In the genomic region with DNA sequence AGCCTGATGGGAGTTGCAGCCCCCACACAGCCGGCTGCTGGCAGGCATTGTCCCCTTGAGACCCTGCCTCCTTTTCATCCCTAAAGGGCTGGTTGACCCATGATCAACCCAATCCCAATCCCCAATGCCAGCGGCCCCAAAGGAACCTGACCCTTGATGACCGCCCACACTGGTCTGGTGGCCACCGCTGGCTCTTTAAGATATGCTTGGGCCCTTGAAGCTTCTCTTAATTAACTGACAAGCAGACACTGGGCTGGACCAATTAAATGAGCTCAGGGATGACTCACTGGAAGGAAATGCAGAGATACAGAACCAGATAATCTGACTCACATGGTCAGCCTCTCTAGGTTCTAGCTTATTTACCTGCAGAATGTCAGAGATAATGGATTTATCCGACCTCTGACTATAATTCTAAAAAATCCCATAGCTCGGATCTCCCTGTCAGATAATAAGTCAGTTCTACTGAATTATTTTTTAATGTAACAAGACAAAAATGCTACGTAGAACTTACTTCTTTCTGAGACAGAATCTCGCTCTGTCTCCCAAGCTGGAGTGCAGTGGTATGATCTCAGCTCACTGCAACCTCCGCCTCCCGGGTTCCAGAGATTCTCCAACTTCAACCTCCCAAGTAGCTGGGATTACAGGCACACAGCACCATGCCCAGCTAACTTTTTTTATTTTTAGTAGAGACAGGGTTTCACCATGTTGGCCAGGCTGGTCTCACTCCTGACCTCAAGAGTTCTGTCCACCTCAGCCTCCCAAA, we compare ENCODE assay signal across 1 cellular context.
TF ChIP-seq lines count a peak whose summit lies in the region.

No MANE protein-coding gene starts in this region.

TF ChIP-seq in K562, 482 proteins besides CTCF, POLR2A, EP300 and RAD21 (continued from another document and continues in another):
- TF ChIP-seq, protein P1, sequence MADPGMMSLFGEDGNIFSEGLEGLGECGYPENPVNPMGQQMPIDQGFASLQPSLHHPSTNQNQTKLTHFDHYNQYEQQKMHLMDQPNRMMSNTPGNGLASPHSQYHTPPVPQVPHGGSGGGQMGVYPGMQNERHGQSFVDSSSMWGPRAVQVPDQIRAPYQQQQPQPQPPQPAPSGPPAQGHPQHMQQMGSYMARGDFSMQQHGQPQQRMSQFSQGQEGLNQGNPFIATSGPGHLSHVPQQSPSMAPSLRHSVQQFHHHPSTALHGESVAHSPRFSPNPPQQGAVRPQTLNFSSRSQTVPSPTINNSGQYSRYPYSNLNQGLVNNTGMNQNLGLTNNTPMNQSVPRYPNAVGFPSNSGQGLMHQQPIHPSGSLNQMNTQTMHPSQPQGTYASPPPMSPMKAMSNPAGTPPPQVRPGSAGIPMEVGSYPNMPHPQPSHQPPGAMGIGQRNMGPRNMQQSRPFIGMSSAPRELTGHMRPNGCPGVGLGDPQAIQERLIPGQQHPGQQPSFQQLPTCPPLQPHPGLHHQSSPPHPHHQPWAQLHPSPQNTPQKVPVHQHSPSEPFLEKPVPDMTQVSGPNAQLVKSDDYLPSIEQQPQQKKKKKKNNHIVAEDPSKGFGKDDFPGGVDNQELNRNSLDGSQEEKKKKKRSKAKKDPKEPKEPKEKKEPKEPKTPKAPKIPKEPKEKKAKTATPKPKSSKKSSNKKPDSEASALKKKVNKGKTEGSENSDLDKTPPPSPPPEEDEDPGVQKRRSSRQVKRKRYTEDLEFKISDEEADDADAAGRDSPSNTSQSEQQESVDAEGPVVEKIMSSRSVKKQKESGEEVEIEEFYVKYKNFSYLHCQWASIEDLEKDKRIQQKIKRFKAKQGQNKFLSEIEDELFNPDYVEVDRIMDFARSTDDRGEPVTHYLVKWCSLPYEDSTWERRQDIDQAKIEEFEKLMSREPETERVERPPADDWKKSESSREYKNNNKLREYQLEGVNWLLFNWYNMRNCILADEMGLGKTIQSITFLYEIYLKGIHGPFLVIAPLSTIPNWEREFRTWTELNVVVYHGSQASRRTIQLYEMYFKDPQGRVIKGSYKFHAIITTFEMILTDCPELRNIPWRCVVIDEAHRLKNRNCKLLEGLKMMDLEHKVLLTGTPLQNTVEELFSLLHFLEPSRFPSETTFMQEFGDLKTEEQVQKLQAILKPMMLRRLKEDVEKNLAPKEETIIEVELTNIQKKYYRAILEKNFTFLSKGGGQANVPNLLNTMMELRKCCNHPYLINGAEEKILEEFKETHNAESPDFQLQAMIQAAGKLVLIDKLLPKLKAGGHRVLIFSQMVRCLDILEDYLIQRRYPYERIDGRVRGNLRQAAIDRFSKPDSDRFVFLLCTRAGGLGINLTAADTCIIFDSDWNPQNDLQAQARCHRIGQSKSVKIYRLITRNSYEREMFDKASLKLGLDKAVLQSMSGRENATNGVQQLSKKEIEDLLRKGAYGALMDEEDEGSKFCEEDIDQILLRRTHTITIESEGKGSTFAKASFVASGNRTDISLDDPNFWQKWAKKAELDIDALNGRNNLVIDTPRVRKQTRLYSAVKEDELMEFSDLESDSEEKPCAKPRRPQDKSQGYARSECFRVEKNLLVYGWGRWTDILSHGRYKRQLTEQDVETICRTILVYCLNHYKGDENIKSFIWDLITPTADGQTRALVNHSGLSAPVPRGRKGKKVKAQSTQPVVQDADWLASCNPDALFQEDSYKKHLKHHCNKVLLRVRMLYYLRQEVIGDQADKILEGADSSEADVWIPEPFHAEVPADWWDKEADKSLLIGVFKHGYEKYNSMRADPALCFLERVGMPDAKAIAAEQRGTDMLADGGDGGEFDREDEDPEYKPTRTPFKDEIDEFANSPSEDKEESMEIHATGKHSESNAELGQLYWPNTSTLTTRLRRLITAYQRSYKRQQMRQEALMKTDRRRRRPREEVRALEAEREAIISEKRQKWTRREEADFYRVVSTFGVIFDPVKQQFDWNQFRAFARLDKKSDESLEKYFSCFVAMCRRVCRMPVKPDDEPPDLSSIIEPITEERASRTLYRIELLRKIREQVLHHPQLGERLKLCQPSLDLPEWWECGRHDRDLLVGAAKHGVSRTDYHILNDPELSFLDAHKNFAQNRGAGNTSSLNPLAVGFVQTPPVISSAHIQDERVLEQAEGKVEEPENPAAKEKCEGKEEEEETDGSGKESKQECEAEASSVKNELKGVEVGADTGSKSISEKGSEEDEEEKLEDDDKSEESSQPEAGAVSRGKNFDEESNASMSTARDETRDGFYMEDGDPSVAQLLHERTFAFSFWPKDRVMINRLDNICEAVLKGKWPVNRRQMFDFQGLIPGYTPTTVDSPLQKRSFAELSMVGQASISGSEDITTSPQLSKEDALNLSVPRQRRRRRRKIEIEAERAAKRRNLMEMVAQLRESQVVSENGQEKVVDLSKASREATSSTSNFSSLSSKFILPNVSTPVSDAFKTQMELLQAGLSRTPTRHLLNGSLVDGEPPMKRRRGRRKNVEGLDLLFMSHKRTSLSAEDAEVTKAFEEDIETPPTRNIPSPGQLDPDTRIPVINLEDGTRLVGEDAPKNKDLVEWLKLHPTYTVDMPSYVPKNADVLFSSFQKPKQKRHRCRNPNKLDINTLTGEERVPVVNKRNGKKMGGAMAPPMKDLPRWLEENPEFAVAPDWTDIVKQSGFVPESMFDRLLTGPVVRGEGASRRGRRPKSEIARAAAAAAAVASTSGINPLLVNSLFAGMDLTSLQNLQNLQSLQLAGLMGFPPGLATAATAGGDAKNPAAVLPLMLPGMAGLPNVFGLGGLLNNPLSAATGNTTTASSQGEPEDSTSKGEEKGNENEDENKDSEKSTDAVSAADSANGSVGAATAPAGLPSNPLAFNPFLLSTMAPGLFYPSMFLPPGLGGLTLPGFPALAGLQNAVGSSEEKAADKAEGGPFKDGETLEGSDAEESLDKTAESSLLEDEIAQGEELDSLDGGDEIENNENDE (IDR thresholded peaks at IDR 0.05; ENCODE audit: low read depth, low read length) = no peak
- TF ChIP-seq ELF2 (CRISPR knock-in tag; IDR thresholded peaks at IDR 0.05) = no peak
- TF ChIP-seq ZNF133 (CRISPR knock-in tag; IDR thresholded peaks at IDR 0.05) = no peak
- TF ChIP-seq, protein P2, sequence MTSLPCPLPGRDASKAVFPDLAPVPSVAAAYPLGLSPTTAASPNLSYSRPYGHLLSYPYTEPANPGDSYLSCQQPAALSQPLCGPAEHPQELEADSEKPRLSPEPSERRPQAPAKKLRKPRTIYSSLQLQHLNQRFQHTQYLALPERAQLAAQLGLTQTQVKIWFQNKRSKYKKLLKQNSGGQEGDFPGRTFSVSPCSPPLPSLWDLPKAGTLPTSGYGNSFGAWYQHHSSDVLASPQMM (CRISPR knock-in tag; IDR thresholded peaks at IDR 0.05) = no peak
- TF ChIP-seq ZSCAN29 (IDR thresholded peaks at IDR 0.05) = no peak
- TF ChIP-seq, protein P3, sequence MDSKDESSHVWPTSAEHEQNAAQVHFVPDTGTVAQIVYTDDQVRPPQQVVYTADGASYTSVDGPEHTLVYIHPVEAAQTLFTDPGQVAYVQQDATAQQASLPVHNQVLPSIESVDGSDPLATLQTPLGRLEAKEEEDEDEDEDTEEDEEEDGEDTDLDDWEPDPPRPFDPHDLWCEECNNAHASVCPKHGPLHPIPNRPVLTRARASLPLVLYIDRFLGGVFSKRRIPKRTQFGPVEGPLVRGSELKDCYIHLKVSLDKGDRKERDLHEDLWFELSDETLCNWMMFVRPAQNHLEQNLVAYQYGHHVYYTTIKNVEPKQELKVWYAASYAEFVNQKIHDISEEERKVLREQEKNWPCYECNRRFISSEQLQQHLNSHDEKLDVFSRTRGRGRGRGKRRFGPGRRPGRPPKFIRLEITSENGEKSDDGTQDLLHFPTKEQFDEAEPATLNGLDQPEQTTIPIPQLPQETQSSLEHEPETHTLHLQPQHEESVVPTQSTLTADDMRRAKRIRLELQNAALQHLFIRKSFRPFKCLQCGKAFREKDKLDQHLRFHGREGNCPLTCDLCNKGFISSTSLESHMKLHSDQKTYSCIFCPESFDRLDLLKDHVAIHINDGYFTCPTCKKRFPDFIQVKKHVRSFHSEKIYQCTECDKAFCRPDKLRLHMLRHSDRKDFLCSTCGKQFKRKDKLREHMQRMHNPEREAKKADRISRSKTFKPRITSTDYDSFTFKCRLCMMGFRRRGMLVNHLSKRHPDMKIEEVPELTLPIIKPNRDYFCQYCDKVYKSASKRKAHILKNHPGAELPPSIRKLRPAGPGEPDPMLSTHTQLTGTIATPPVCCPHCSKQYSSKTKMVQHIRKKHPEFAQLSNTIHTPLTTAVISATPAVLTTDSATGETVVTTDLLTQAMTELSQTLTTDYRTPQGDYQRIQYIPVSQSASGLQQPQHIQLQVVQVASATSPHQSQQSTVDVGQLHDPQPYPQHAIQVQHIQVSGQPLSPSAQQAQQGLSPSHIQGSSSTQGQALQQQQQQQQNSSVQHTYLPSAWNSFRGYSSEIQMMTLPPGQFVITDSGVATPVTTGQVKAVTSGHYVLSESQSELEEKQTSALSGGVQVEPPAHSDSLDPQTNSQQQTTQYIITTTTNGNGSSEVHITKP (IDR thresholded peaks at IDR 0.05; ENCODE audit: partially characterized antibody) = peak; percentile 95
- TF ChIP-seq THRAP3 (IDR thresholded peaks at IDR 0.05; ENCODE audit: borderline replicate concordance) = no peak
- no peak for TF ChIP-seq WHSC1 (IDR thresholded peaks at IDR 0.05; ENCODE audit: low read length)
- TF ChIP-seq SRF (CRISPR knock-in tag; IDR thresholded peaks at IDR 0.05) = no peak
- no peak for TF ChIP-seq ZNF12 (CRISPR knock-in tag; IDR thresholded peaks at IDR 0.05)
- no peak for TF ChIP-seq SP1 (CRISPR knock-in tag; IDR thresholded peaks at IDR 0.05)
- TF ChIP-seq TEAD4 (IDR thresholded peaks at IDR 0.05; ENCODE audit: low read length) = peak; percentile 94
- no peak for TF ChIP-seq TEAD4 (CRISPR knock-in tag; IDR thresholded peaks at IDR 0.05; ENCODE audit: borderline replicate concordance)
- TF ChIP-seq, protein P4, sequence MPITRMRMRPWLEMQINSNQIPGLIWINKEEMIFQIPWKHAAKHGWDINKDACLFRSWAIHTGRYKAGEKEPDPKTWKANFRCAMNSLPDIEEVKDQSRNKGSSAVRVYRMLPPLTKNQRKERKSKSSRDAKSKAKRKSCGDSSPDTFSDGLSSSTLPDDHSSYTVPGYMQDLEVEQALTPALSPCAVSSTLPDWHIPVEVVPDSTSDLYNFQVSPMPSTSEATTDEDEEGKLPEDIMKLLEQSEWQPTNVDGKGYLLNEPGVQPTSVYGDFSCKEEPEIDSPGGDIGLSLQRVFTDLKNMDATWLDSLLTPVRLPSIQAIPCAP (CRISPR knock-in tag; IDR thresholded peaks at IDR 0.05; ENCODE audit: borderline replicate concordance) = no peak
- no peak for TF ChIP-seq ZFP30 (CRISPR knock-in tag; IDR thresholded peaks at IDR 0.05; ENCODE audit: borderline replicate concordance)
- no peak for TF ChIP-seq ZNF589 (CRISPR knock-in tag; IDR thresholded peaks at IDR 0.05; ENCODE audit: low read depth)
- TF ChIP-seq, protein P5, sequence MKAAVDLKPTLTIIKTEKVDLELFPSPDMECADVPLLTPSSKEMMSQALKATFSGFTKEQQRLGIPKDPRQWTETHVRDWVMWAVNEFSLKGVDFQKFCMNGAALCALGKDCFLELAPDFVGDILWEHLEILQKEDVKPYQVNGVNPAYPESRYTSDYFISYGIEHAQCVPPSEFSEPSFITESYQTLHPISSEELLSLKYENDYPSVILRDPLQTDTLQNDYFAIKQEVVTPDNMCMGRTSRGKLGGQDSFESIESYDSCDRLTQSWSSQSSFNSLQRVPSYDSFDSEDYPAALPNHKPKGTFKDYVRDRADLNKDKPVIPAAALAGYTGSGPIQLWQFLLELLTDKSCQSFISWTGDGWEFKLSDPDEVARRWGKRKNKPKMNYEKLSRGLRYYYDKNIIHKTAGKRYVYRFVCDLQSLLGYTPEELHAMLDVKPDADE (conservative IDR thresholded peaks at IDR 0.05; ENCODE audit: control insufficient read depth, low read depth, low read length) = no peak
- TF ChIP-seq DPF2 (IDR thresholded peaks at IDR 0.05) = peak; percentile 98
- TF ChIP-seq MYC (IDR thresholded peaks at IDR 0.05; ENCODE audit: low read depth, low read length) = peak; percentile 54
- no peak for TF ChIP-seq MYC (CRISPR knock-in tag; IDR thresholded peaks at IDR 0.05; ENCODE audit: borderline replicate concordance, low read depth)
- peak; percentile 67 for TF ChIP-seq NEUROD1 (IDR thresholded peaks at IDR 0.05; ENCODE audit: borderline replicate concordance, low read depth, low read length, partially characterized antibody)
- TF ChIP-seq, protein P6, sequence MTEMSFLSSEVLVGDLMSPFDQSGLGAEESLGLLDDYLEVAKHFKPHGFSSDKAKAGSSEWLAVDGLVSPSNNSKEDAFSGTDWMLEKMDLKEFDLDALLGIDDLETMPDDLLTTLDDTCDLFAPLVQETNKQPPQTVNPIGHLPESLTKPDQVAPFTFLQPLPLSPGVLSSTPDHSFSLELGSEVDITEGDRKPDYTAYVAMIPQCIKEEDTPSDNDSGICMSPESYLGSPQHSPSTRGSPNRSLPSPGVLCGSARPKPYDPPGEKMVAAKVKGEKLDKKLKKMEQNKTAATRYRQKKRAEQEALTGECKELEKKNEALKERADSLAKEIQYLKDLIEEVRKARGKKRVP (CRISPR knock-in tag; IDR thresholded peaks at IDR 0.05) = no peak
- TF ChIP-seq CTBP1 (IDR thresholded peaks at IDR 0.05; ENCODE audit: borderline replicate concordance) = peak; percentile 76
- no peak for TF ChIP-seq RBM39 (optimal IDR thresholded peaks at IDR 0.05; ENCODE audit: low read depth, low read length)
- TF ChIP-seq LEF1 (IDR thresholded peaks at IDR 0.05) = peak; percentile 81; the same call in 1 of the 2 replicates
- TF ChIP-seq MEF2D (tag; conservative IDR thresholded peaks at IDR 0.05; ENCODE audit: low read depth) = no peak
- TF ChIP-seq ZNF41 (CRISPR knock-in tag; conservative IDR thresholded peaks at IDR 0.05) = no peak
- no peak for TF ChIP-seq ZNF785 (CRISPR knock-in tag; IDR thresholded peaks at IDR 0.05)
- TF ChIP-seq PURB (CRISPR knock-in tag; IDR thresholded peaks at IDR 0.05; ENCODE audit: low read depth) = no peak
- no peak for TF ChIP-seq CREBBP (IDR thresholded peaks at IDR 0.05; ENCODE audit: low read depth, low read length)
- TF ChIP-seq SRSF9 (IDR thresholded peaks at IDR 0.05; ENCODE audit: borderline replicate concordance, low read depth, low read length) = no peak
- no peak for TF ChIP-seq KLF6 (CRISPR knock-in tag; IDR thresholded peaks at IDR 0.05; ENCODE audit: borderline replicate concordance)
- TF ChIP-seq ZNF699 (CRISPR knock-in tag; IDR thresholded peaks at IDR 0.05; ENCODE audit: insufficient replicate concordance) = no peak
- peak in 1 of 2 experiments; percentile 62 for TF ChIP-seq NCOA2 (IDR thresholded peaks at IDR 0.05; ENCODE audit: partially characterized antibody in 2 of 2)
- TF ChIP-seq ZNF717 (CRISPR knock-in tag; IDR thresholded peaks at IDR 0.05) = no peak
